In genomic region chr2:33577660-33578059, GRCh38 we compare ENCODE assay signal across 26 cellular contexts. TPM values are rescaled to one million over a fixed set of nuclear protein-coding genes. Genes with fewer than 3 reads are reported as not detected.
A peak's percentile ranks its signal among the peaks of the same experiment; 100 is the strongest.
DNase-seq lines count a peak whose midpoint lies in the region; ATAC-seq and TF ChIP-seq lines count a peak whose summit lies in the region.
"Had no signal": no experiment of that assay in that cellular context is flagged by ENCODE, and none has a peak within 500 bp of the region (broad histone marks: within the 10 kb centered on the region; RNA-seq: fewer than 3 reads in every experiment).

No MANE protein-coding gene starts in this region.

- no peak overlapping the region for H2BK15ac ChIP-seq in mesenchymal stem cell (ENCODE audit: low read depth, poor library complexity, severe bottlenecking)

- H3K36me3 ChIP-seq in mesenchymal stem cell (ENCODE audit: control insufficient read depth in 1 of 2, insufficient read depth in 2 of 2, low read depth in 1 of 2, low read length in 2 of 2) = peaks cover 3 to 12% of the 10 kb centered on the region in 2 experiments
- no peaks in the 10 kb centered on the region for H3K36me3 ChIP-seq in CD8-positive, alpha-beta memory T cell (ENCODE audit: insufficient read depth, low read length)
- H3K36me3 ChIP-seq: pancreas, right lobe of liver, upper lobe of left lung had no signal

- POLR2A ChIA-PET in WTC11 (lab: Charles Lee) = no interaction called here
- POLR2A ChIA-PET in CD8-positive, alpha-beta memory T cell (lab: Charles Lee) = no interaction called here

- no peak overlapping the region for H4K8ac ChIP-seq in mesenchymal stem cell (ENCODE audit: low read length)

- WGBS in mesenchymal stem cell = no CpG with 5 or more reads among the region's 2 CpGs

- H2BK12ac ChIP-seq in mesenchymal stem cell (ENCODE audit: low read length in 2 of 2) = no peak overlapping the region

- H3K4me3 Mint-ChIP-seq in WTC11 = no peak overlapping the region
- H3K4me3 Mint-ChIP-seq in CD8-positive, alpha-beta memory T cell = no peak overlapping the region
- H3K4me3 Mint-ChIP-seq: activated B cell treated with CpG ODN at 0.5 μM for 24 hours; activated CD4-positive, alpha-beta memory T cell treated with anti-CD3 and anti-CD28 coated beads, Interleukin-2, amount 10 ng/mL, durations not matched to agents 7 days and 5 days; CD14-positive monocyte; H9; natural killer cell treated with Interleukin-12 subunit alpha and Interleukin-12 subunit beta and Interleukin-15 and Interleukin-18, amount 100 ng/mL, for 72 hours; T-helper 2 cell treated with Interferon-gamma antibody and Interleukin-4, amounts not matched to agents 5 μg/mL and 100 μg/mL, for 36 hours had no signal

- no peak overlapping the region for H3K4ac ChIP-seq in mesenchymal stem cell (ENCODE audit: low read depth in 1 of 2, low read length in 2 of 2)

- peaks cover 3% of the 10 kb centered on the region for H3K4me1 ChIP-seq in mesenchymal stem cell (ENCODE audit: control insufficient read depth, insufficient read depth, low read depth, low read length)
- H3K4me1 ChIP-seq in CD8-positive, alpha-beta memory T cell (ENCODE audit: insufficient read depth, low read length) = peaks cover 6% of the 10 kb centered on the region
- H3K4me1 ChIP-seq: right lobe of liver had no signal

- no peak overlapping the region for H3K14ac ChIP-seq in mesenchymal stem cell (ENCODE audit: low read length in 2 of 2)

- no peak overlapping the region for H3K23ac ChIP-seq in mesenchymal stem cell (ENCODE audit: low read length in 2 of 2)

- H4K91ac ChIP-seq in mesenchymal stem cell (ENCODE audit: low read length) = no peak overlapping the region

- no peaks in the 10 kb centered on the region for H3K27me3 ChIP-seq in mesenchymal stem cell (ENCODE audit: control insufficient read depth in 1 of 2, insufficient read depth in 1 of 2, low read length in 2 of 2)
- H3K27me3 ChIP-seq in CD8-positive, alpha-beta memory T cell (ENCODE audit: insufficient read depth, low read length, poor library complexity, severe bottlenecking) = no peaks in the 10 kb centered on the region
- H3K27me3 ChIP-seq: heart left ventricle, pancreas, right lobe of liver, upper lobe of left lung had no signal

- no peak overlapping the region for H2BK5ac ChIP-seq in mesenchymal stem cell (ENCODE audit: low read depth, low read length, poor library complexity, severe bottlenecking)

- no peak for ATAC-seq in WTC11
- ATAC-seq: heart left ventricle; natural killer cell treated with Interleukin-12 subunit alpha and Interleukin-12 subunit beta and Interleukin-15 and Interleukin-18, amount 100 ng/mL, for 72 hours; right lobe of liver had no signal

- H3K4me3 ChIP-seq in epithelial cell of esophagus (ENCODE audit: low read length) = no peak overlapping the region
- peak overlapping the region in 1 of 2 experiments; percentile 32 for H3K4me3 ChIP-seq in mesenchymal stem cell (ENCODE audit: insufficient read depth in 1 of 2, low read depth in 1 of 2, low read length in 2 of 2)
- H3K4me3 ChIP-seq in CD8-positive, alpha-beta memory T cell (ENCODE audit: low read length) = no peak overlapping the region
- H3K4me3 ChIP-seq: heart left ventricle, pancreas, right lobe of liver, SK-N-MC, upper lobe of left lung had no signal

- peaks cover 12% of the 10 kb centered on the region for H3K79me1 ChIP-seq in mesenchymal stem cell (replicated peaks; ENCODE audit: low read length, poor library complexity, severe bottlenecking)

- H2AFZ ChIP-seq in mesenchymal stem cell (ENCODE audit: low read depth, low read length) = no peak overlapping the region

- no peaks in the 10 kb centered on the region for H3K9me3 ChIP-seq in mesenchymal stem cell (ENCODE audit: control insufficient read depth, low read length)
- H3K9me3 ChIP-seq in CD8-positive, alpha-beta memory T cell (ENCODE audit: low read length) = no peaks in the 10 kb centered on the region
- H3K9me3 ChIP-seq: heart left ventricle, pancreas, right lobe of liver, upper lobe of left lung had no signal

- TF ChIP-seq CTCF in WTC11 (IDR thresholded peaks at IDR 0.05) = no peak
- TF ChIP-seq CTCF in epithelial cell of esophagus (IDR thresholded peaks at IDR 0.05; ENCODE audit: insufficient read depth, low read depth, low read length, missing control alignments) = no peak

- H3K4me1 Mint-ChIP-seq in WTC11 = peaks cover 48% of the 10 kb centered on the region
- H3K4me1 Mint-ChIP-seq in CD8-positive, alpha-beta memory T cell = peaks cover 0 to 8% (median 5%) of the 10 kb centered on the region in 3 donors

- peak overlapping the region; percentile 60 for H3K9ac ChIP-seq in mesenchymal stem cell (ENCODE audit: low read length)

- no peak overlapping the region for H2AK5ac ChIP-seq in mesenchymal stem cell (ENCODE audit: low read length, severe bottlenecking)

- no peaks in the 10 kb centered on the region for H3K27me3 Mint-ChIP-seq in WTC11 (ENCODE audit: low read depth)
- H3K27me3 Mint-ChIP-seq in CD8-positive, alpha-beta memory T cell = no peaks in the 10 kb centered on the region
- H3K27me3 Mint-ChIP-seq: activated B cell treated with CpG ODN at 0.5 μM for 24 hours; activated CD4-positive, alpha-beta memory T cell treated with anti-CD3 and anti-CD28 coated beads, Interleukin-2, amount 10 ng/mL, durations not matched to agents 7 days and 5 days; natural killer cell treated with Interleukin-12 subunit alpha and Interleukin-12 subunit beta and Interleukin-15 and Interleukin-18, amount 100 ng/mL, for 72 hours had no signal

- H2BK120ac ChIP-seq in mesenchymal stem cell (ENCODE audit: low read depth, low read length) = no peak overlapping the region

- H3K36me3 Mint-ChIP-seq in WTC11 = no peaks in the 10 kb centered on the region; the same call in 1 of the 2 replicates
- peaks cover 0 to 9% (median 0%) of the 10 kb centered on the region in 3 donors for H3K36me3 Mint-ChIP-seq in CD8-positive, alpha-beta memory T cell

- no peak overlapping the region for H3K18ac ChIP-seq in mesenchymal stem cell (ENCODE audit: low read depth in 1 of 2, low read length in 2 of 2)

- H3K9me3 Mint-ChIP-seq in WTC11 = no peaks in the 10 kb centered on the region
- no peaks in the 10 kb centered on the region for H3K9me3 Mint-ChIP-seq in CD8-positive, alpha-beta memory T cell
- H3K9me3 Mint-ChIP-seq: activated B cell treated with CpG ODN at 0.5 μM for 24 hours; activated CD4-positive, alpha-beta memory T cell treated with anti-CD3 and anti-CD28 coated beads, Interleukin-2, amount 10 ng/mL, durations not matched to agents 7 days and 5 days; CD14-positive monocyte; H9; natural killer cell treated with Interleukin-12 subunit alpha and Interleukin-12 subunit beta and Interleukin-15 and Interleukin-18, amount 100 ng/mL, for 72 hours; T-helper 2 cell treated with Interferon-gamma antibody and Interleukin-4, amounts not matched to agents 5 μg/mL and 100 μg/mL, for 36 hours had no signal

- no peak overlapping the region for H3K27ac ChIP-seq in mesenchymal stem cell (ENCODE audit: low read length, poor library complexity, severe bottlenecking)
- H3K27ac ChIP-seq in CD8-positive, alpha-beta memory T cell (ENCODE audit: low read depth, low read length) = no peak overlapping the region
- H3K27ac ChIP-seq: heart left ventricle, pancreas, right lobe of liver, SK-N-MC, upper lobe of left lung had no signal

- H3K27ac Mint-ChIP-seq in WTC11 = 0 out of 2 replicates have a peak overlapping the region, but pooled peaks have one; percentile 41
- peak overlapping the region in 1 of 8 donors; percentile 27 for H3K27ac Mint-ChIP-seq in CD8-positive, alpha-beta memory T cell
- H3K27ac Mint-ChIP-seq: activated B cell treated with CpG ODN at 0.5 μM for 24 hours; activated CD4-positive, alpha-beta memory T cell treated with anti-CD3 and anti-CD28 coated beads, Interleukin-2, amount 10 ng/mL, durations not matched to agents 7 days and 5 days; natural killer cell treated with Interleukin-12 subunit alpha and Interleukin-12 subunit beta and Interleukin-15 and Interleukin-18, amount 100 ng/mL, for 72 hours; T-helper 2 cell treated with Interferon-gamma antibody and Interleukin-4, amounts not matched to agents 5 μg/mL and 100 μg/mL, for 36 hours had no signal

- peak; percentile 34 for DNase-seq in ELR (ENCODE audit: low read depth)
- DNase-seq in WTC11 (ENCODE audit: low spot score) = no peak
- DNase-seq in epithelial cell of esophagus (ENCODE audit: low read depth) = peak; percentile 14
- DNase-seq in mesenchymal stem cell = peak; percentile 45
- no peak for DNase-seq in CD8-positive, alpha-beta memory T cell
- no peak for DNase-seq in NCI-H1694 treated with DMSO at 0.1 percent for 48 hours (lab: John Stamatoyannopoulos, UW)
- no peak for DNase-seq in activated CD4-positive, CD25-positive, alpha-beta regulatory T cell treated with anti-CD3 and anti-CD28 coated beads, Interleukin-2, amount 50 U/mL, for 72 hours
- no peak for DNase-seq in inferior parietal cortex (ENCODE audit: extremely low spot score)
- DNase-seq: activated B cell treated with CpG ODN at 0.5 μM for 24 hours; activated CD4-positive, alpha-beta memory T cell treated with anti-CD3 and anti-CD28 coated beads, Interleukin-2, amount 10 ng/mL, durations not matched to agents 7 days and 5 days; activated gamma-delta T cell treated with Interleukin-2 at 50 U/mL for 16 hours; effector CD4-positive, alpha-beta T cell; erythroblast; H9; heart left ventricle; NCI-H1436; NCI-H2171; NCI-H524 treated with DMSO at 0.1 percent for 48 hours; pancreas; right lobe of liver; stimulated activated CD8-positive, alpha-beta memory T cell treated with anti-CD3 and anti-CD28 coated beads, Interleukin-4, amount 100 ng/mL, for 48 hours; upper lobe of left lung had no signal

- CTCF ChIA-PET in WTC11 (lab: Charles Lee) = interaction anchor here (0.6 to 1.0 kb wide), 2 partner anchors 93 to 182 kb away, joined by 3 read pairs; no protein-coding TSS in a partner anchor
- CTCF ChIA-PET in CD8-positive, alpha-beta memory T cell (lab: Charles Lee) = no interaction called here

- no peak overlapping the region for H3K4me2 ChIP-seq in mesenchymal stem cell (ENCODE audit: low read length, poor library complexity, severe bottlenecking)

TF ChIP-seq in WTC11, 78 proteins besides CTCF, POLR2A, EP300 and RAD21:
- TF ChIP-seq IRF2 (CRISPR knock-in tag; IDR thresholded peaks at IDR 0.05; ENCODE audit: borderline replicate concordance, low read depth) = no peak
- no peak for TF ChIP-seq SOX15 (CRISPR knock-in tag; IDR thresholded peaks at IDR 0.05)
- no peak for TF ChIP-seq ZMAT4 (CRISPR knock-in tag; IDR thresholded peaks at IDR 0.05)
TF ChIP-seq in WTC11: peak in this region for 0.

RNA-seq across cellular contexts. Expression of gene FAM98A, which starts 21.4 kb away (rescaled TPM):
- total RNA-seq in WTC11 (2021) = 66.3 to 91.1 TPM (median 78.4 TPM) in 3 replicates
- polyA plus RNA-seq in mesenchymal stem cell (2013, experiment 1 of 2) = 93.5 TPM
- polyA plus RNA-seq in mesenchymal stem cell (2013, experiment 2 of 2) = 94.2 TPM
- 10 to 100 TPM; 85.5 to 86.4 TPM for total RNA-seq in CD8-positive, alpha-beta memory T cell
- polyA plus RNA-seq in CD8-positive, alpha-beta memory T cell = 28.5 TPM

Comparison
In these comparisons a context has a peak if more than half of its experiments do, and no peak if none do; other contexts are left out.
1. DNase-seq: peak in ELR (single experiment), epithelial cell of esophagus (single experiment) and mesenchymal stem cell (single experiment); none in WTC11 (single experiment), CD8-positive, alpha-beta memory T cell (0 of 5), NCI-H1694 treated with DMSO at 0.1 percent for 48 hours (single experiment), activated CD4-positive, CD25-positive, alpha-beta regulatory T cell treated with anti-CD3 and anti-CD28 coated beads, Interleukin-2, amount 50 U/mL, for 72 hours (single experiment) and inferior parietal cortex (single experiment).